In genomic region chr17:72104863-72105234, GRCh38 we compare ENCODE assay signal across 1 cellular context.
TF ChIP-seq lines count a peak whose summit lies in the region.

No MANE protein-coding gene starts in this region.

TF ChIP-seq in GM23338, 12 proteins besides CTCF, POLR2A, EP300 and RAD21 (continued from another document):
- TF ChIP-seq ZNF462 (CRISPR knock-in tag; IDR thresholded peaks at IDR 0.05) (no peak), EZH2phosphoT487 (IDR thresholded peaks at IDR 0.05; ENCODE audit: unreplicated experiment) (no peak), EZH2 (IDR thresholded peaks at IDR 0.05; ENCODE audit: low read depth, unreplicated experiment) (no peak), NANOG (IDR thresholded peaks at IDR 0.05; ENCODE audit: borderline replicate concordance) (no peak), ZNF114 (CRISPR knock-in tag; IDR thresholded peaks at IDR 0.05) (no peak), REST (IDR thresholded peaks at IDR 0.05; ENCODE audit: unreplicated experiment) (no peak), JUNB (IDR thresholded peaks at IDR 0.05; ENCODE audit: unreplicated experiment) (no peak)
TF ChIP-seq in GM23338: peak in this region for 0.
